9 cellular contexts compared by ENCODE assay signal in genomic region chr2:239910851-239911629, GRCh38.
DNase-seq lines count a peak whose midpoint lies in the region; ATAC-seq and TF ChIP-seq lines count a peak whose summit lies in the region.
"Had no signal": no experiment of that assay in that cellular context is flagged by ENCODE, and none has a peak within 500 bp of the region (broad histone marks: within the 10 kb centered on the region; RNA-seq: fewer than 3 reads in every experiment).

No MANE protein-coding gene starts in this region.

- peaks cover 7% of the 10 kb centered on the region for H3K4me1 Mint-ChIP-seq in activated T-cell treated with anti-CD3 and anti-CD28 coated beads, Interleukin-2, amount 50 U/mL, for 72 hours (ENCODE audit: low read depth)
- H3K4me1 Mint-ChIP-seq in activated CD4-positive, alpha-beta T cell treated with anti-CD3 and anti-CD28 coated beads, Interleukin-2, amount 10 ng/mL, durations not matched to agents 7 days and 5 days, result peaks cover 40% of the 10 kb centered on the region

- no peak overlapping the region for H3K4me3 Mint-ChIP-seq in activated T-cell treated with anti-CD3 and anti-CD28 coated beads, Interleukin-2, amount 50 U/mL, for 72 hours
- H3K4me3 Mint-ChIP-seq in activated CD4-positive, alpha-beta T cell treated with anti-CD3 and anti-CD28 coated beads, Interleukin-2, amount 10 ng/mL, durations not matched to agents 7 days and 5 days, result peak overlapping the region; percentile 56

- POLR2A ChIA-PET in activated CD4-positive, alpha-beta T cell treated with anti-CD3 and anti-CD28 coated beads, Interleukin-2, amount 10 ng/mL, durations not matched to agents 7 days and 5 days (lab: Charles Lee), result no interaction called here
- POLR2A ChIA-PET in PC-3 (lab: Charles Lee; ENCODE audit: unreplicated experiment), result no interaction called here

- H3K4me3 ChIP-seq in thymus (ENCODE audit: low read length), result no peak overlapping the region
- H3K4me3 ChIP-seq in PC-3 (ENCODE audit: low read length), result no peak overlapping the region

- H3K9me3 Mint-ChIP-seq in activated T-cell treated with anti-CD3 and anti-CD28 coated beads, Interleukin-2, amount 50 U/mL, for 72 hours, result no peaks in the 10 kb centered on the region
- peaks cover 16% of the 10 kb centered on the region for H3K9me3 Mint-ChIP-seq in activated CD4-positive, alpha-beta T cell treated with anti-CD3 and anti-CD28 coated beads, Interleukin-2, amount 10 ng/mL, durations not matched to agents 7 days and 5 days

- BruUV-seq in PC-3 (replicated peaks; lab: Mats Ljungman, UMichigan), result no TSS peak

- H3K9me2 ChIP-seq in PC-3 (replicated peaks; ENCODE audit: low read length), result no peaks in the 10 kb centered on the region

- CTCF ChIA-PET in activated CD4-positive, alpha-beta T cell treated with anti-CD3 and anti-CD28 coated beads, Interleukin-2, amount 10 ng/mL, durations not matched to agents 7 days and 5 days (lab: Charles Lee), result interaction anchor here (1.2 to 1.9 kb wide), 2 partner anchors 16 to 23 kb away, joined by 3 to 5 read pairs; no protein-coding TSS in a partner anchor
- CTCF ChIA-PET in PC-3 (lab: Charles Lee), result no interaction called here

- H3K9me3 ChIP-seq in thymus (ENCODE audit: control insufficient read depth), result no peaks in the 10 kb centered on the region
- H3K9me3 ChIP-seq in PC-3 (ENCODE audit: low read length), result no peaks in the 10 kb centered on the region

- H3K27ac ChIP-seq in thymus (ENCODE audit: low read depth), result peak overlapping the region; percentile 25
- no peak overlapping the region for H3K27ac ChIP-seq in PC-3 (ENCODE audit: low read length)

- intact Hi-C loops in PC-3 (cut with micrococcal nuclease), result no loop called here

- no peak overlapping the region for H3K9ac ChIP-seq in PC-3 (ENCODE audit: low read length)

- no peak overlapping the region for H2AFZ ChIP-seq in PC-3 (ENCODE audit: low read length)

- H3K36me3 ChIP-seq in thymus (ENCODE audit: control insufficient read depth, insufficient read depth) (no peaks in the 10 kb centered on the region), PC-3 (ENCODE audit: low read depth, low read length) (no peaks in the 10 kb centered on the region)

- TF ChIP-seq CTCF in PC-3 (conservative IDR thresholded peaks at IDR 0.05; ENCODE audit: low read depth, low read length), result no peak

- ATAC-seq in activated T-cell treated with anti-CD3 and anti-CD28 coated beads, Interleukin-2, amount 50 U/mL, for 72 hours (replicated peaks in 1 of 2), result peak; percentile 36 to 66
- ATAC-seq in PC-3, result no peak
- ATAC-seq in HG03159 (IDR thresholded peaks at IDR 0.05; ENCODE audit: unreplicated experiment), result no peak

- H3K27ac Mint-ChIP-seq in activated T-cell treated with anti-CD3 and anti-CD28 coated beads, Interleukin-2, amount 50 U/mL, for 72 hours, result no peak overlapping the region
- H3K27ac Mint-ChIP-seq in activated CD4-positive, alpha-beta T cell treated with anti-CD3 and anti-CD28 coated beads, Interleukin-2, amount 10 ng/mL, durations not matched to agents 7 days and 5 days, result no peak overlapping the region

- WGBS in thymus, result 74% methylated on average over 16 of the region's 16 CpGs

- H3K4me2 ChIP-seq in PC-3 (ENCODE audit: low read length), result no peak overlapping the region

- no peak for DNase-seq in activated T-cell treated with anti-CD3 and anti-CD28 coated beads, Interleukin-2, amount 50 U/mL, for 72 hours
- DNase-seq in activated T-cell treated with anti-CD3 and anti-CD28 coated beads, Interleukin-2, amount 50 U/mL, for 1 hour, result no peak
- peak; percentile 76 for DNase-seq in activated CD4-positive, alpha-beta T cell treated with anti-CD3 and anti-CD28 coated beads, Interleukin-2, amount 10 ng/mL, durations not matched to agents 7 days and 5 days
- DNase-seq in iPS-NIHi7 (ENCODE audit: extremely low spot score), result peak; percentile 5
- no peak for DNase-seq in PC-3
- DNase-seq in NCI-H1417 (lab: John Stamatoyannopoulos, UW), result no peak
- DNase-seq: NCI-H2171 had no signal

- H3K79me2 ChIP-seq in PC-3 (ENCODE audit: low read length), result no peaks in the 10 kb centered on the region

- H3K36me3 Mint-ChIP-seq in activated T-cell treated with anti-CD3 and anti-CD28 coated beads, Interleukin-2, amount 50 U/mL, for 72 hours (ENCODE audit: insufficient read depth in 2 of 2), result peaks cover 0 to 4% of the 10 kb centered on the region in 2 donors
- H3K36me3 Mint-ChIP-seq in activated CD4-positive, alpha-beta T cell treated with anti-CD3 and anti-CD28 coated beads, Interleukin-2, amount 10 ng/mL, durations not matched to agents 7 days and 5 days (ENCODE audit: low read depth), result peaks cover 16% of the 10 kb centered on the region

- H4K20me1 ChIP-seq in PC-3 (ENCODE audit: low read length), result no peaks in the 10 kb centered on the region

- H3K27me3 ChIP-seq in thymus (ENCODE audit: control insufficient read depth, insufficient read depth) (no peaks in the 10 kb centered on the region), PC-3 (ENCODE audit: low read length) (no peaks in the 10 kb centered on the region)

- no peaks in the 10 kb centered on the region for H3K27me3 Mint-ChIP-seq in activated T-cell treated with anti-CD3 and anti-CD28 coated beads, Interleukin-2, amount 50 U/mL, for 72 hours (ENCODE audit: low read depth)
- H3K27me3 Mint-ChIP-seq in activated CD4-positive, alpha-beta T cell treated with anti-CD3 and anti-CD28 coated beads, Interleukin-2, amount 10 ng/mL, durations not matched to agents 7 days and 5 days, result no peaks in the 10 kb centered on the region

- H3K4me1 ChIP-seq in thymus (ENCODE audit: control insufficient read depth, insufficient read depth, low read length) (no peaks in the 10 kb centered on the region), PC-3 (ENCODE audit: insufficient read depth, low read length) (no peaks in the 10 kb centered on the region)

- no peaks in the 10 kb centered on the region for H3F3A ChIP-seq in PC-3 (ENCODE audit: low read length, unreplicated experiment)

Comparison
In these comparisons a context has a peak if more than half of its experiments do, and no peak if none do; other contexts are left out.
1. ATAC-seq: peak in activated T-cell treated with anti-CD3 and anti-CD28 coated beads, Interleukin-2, amount 50 U/mL, for 72 hours (2 of 2); none in PC-3 (single experiment) and HG03159 (single experiment).
2. DNase-seq: peak in activated CD4-positive, alpha-beta T cell treated with anti-CD3 and anti-CD28 coated beads, Interleukin-2, amount 10 ng/mL, durations not matched to agents 7 days and 5 days (single experiment) and iPS-NIHi7 (single experiment); none in activated T-cell treated with anti-CD3 and anti-CD28 coated beads, Interleukin-2, amount 50 U/mL, for 72 hours (0 of 2), activated T-cell treated with anti-CD3 and anti-CD28 coated beads, Interleukin-2, amount 50 U/mL, for 1 hour (single experiment), PC-3 (single experiment) and NCI-H1417 (0 of 3).